In the genomic region with DNA sequence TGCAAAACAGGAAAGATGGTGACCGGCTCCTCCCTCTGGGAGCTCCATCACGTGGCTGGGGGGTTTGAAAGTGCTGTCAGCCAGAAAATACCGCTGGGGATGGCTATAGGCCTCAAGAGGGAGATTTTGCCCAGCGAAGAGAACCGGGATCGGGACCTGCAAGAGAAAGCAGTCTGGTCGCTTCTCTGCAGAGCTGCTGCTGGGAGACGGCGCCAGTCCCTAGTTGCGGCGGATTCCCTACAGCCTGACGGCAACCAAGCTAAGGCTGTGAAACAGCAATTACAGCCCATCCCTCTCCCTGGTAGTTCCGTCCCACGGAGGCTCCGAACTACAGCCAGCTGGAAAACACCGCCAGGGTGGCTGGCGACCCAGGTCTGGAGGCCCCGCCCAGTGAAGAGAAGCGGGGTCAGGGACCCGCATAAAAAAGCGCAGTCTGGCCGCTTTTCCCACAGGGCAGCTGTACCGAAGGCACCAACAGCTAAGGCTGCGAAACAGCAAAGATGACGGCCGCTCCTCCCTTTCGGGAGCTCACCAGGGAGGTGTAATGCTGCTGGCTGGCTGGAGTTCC, we compare ENCODE assay signal across 11 cellular contexts.
DNase-seq lines count a peak whose midpoint lies in the region; ATAC-seq and TF ChIP-seq lines count a peak whose summit lies in the region.
"Had no signal": no experiment of that assay in that cellular context is flagged by ENCODE, and none has a peak within 500 bp of the region (broad histone marks: within the 10 kb centered on the region; RNA-seq: fewer than 3 reads in every experiment).

No MANE protein-coding gene starts in this region.

- DNase-seq in Right ventricle myocardium superior: no peak
- DNase-seq in right atrium auricular region (ENCODE audit: low spot score): no peak
- DNase-seq in epithelial cell of esophagus (ENCODE audit: low read depth): peak; percentile 25
- peak; percentile 20 for DNase-seq in mucosa of gallbladder (ENCODE audit: low spot score)
- no peak for DNase-seq in SKM-1 (lab: John Stamatoyannopoulos, UW; ENCODE audit: unreplicated experiment)
- no peak for DNase-seq in CD1c-positive myeloid dendritic cell (ENCODE audit: extremely low spot score)
- DNase-seq in NCI-H510A (lab: John Stamatoyannopoulos, UW): no peak
- DNase-seq: activated CD8-positive, alpha-beta memory T cell treated with anti-CD3 and anti-CD28 coated beads for 24 hours; NCI-H187 had no signal

- H3K27me3 ChIP-seq in right atrium auricular region: no peaks in the 10 kb centered on the region
- H3K27me3 ChIP-seq: BLaER1 had no signal

- peaks cover 0 to 6% of the 10 kb centered on the region in 2 donors for H3K4me1 ChIP-seq in right atrium auricular region
- no peaks in the 10 kb centered on the region for H3K4me1 ChIP-seq in urinary bladder (ENCODE audit: insufficient read depth)
- H3K4me1 ChIP-seq: BLaER1 had no signal

- no peaks in the 10 kb centered on the region for H3K36me3 ChIP-seq in right atrium auricular region
- no peaks in the 10 kb centered on the region for H3K36me3 ChIP-seq in urinary bladder (ENCODE audit: insufficient read depth)
- H3K36me3 ChIP-seq: BLaER1 had no signal

- TF ChIP-seq CTCF in right atrium auricular region (IDR thresholded peaks at IDR 0.05) (no peak), epithelial cell of esophagus (IDR thresholded peaks at IDR 0.05; ENCODE audit: insufficient read depth, low read depth, low read length, missing control alignments) (no peak)

- H3K27ac ChIP-seq in right atrium auricular region (no peak overlapping the region), urinary bladder (ENCODE audit: low read depth) (no peak overlapping the region)
- H3K27ac ChIP-seq: BLaER1 had no signal

- no peaks in the 10 kb centered on the region for H3K9me3 ChIP-seq in right atrium auricular region
- H3K9me3 ChIP-seq: BLaER1 had no signal

- intact Hi-C loops in Right ventricle myocardium superior (cut with DNase I): no loop called here

- WGBS in urinary bladder: 25% methylated on average over 27 of the region's 27 CpGs

- H3K4me3 ChIP-seq in right atrium auricular region (peak overlapping the region in 1 of 2 donors; percentile 37), epithelial cell of esophagus (ENCODE audit: low read length) (peak overlapping the region; percentile 48), urinary bladder (ENCODE audit: low read depth, low read length) (peak overlapping the region; percentile 2)
- H3K4me3 ChIP-seq: BLaER1 had no signal

- peak; percentile 36 for ATAC-seq in Right ventricle myocardium superior (ENCODE audit: poor library complexity)

Comparison
In these comparisons a context has a peak if more than half of its experiments do, and no peak if none do; other contexts are left out.
1. DNase-seq: peak in epithelial cell of esophagus (single experiment) and mucosa of gallbladder (single experiment); none in Right ventricle myocardium superior (single experiment), right atrium auricular region (single experiment), SKM-1 (single experiment), CD1c-positive myeloid dendritic cell (single experiment) and NCI-H510A (single experiment).